Comparison of ENCODE assay signal across 8 cellular contexts in genomic region chr2:106085441-106085911, GRCh38.
DNase-seq lines count a peak whose midpoint lies in the region; ATAC-seq and TF ChIP-seq lines count a peak whose summit lies in the region.

No MANE protein-coding gene starts in this region.

- intact Hi-C loops in esophagus muscularis mucosa (cut with DNase I) = loop anchor here (5.0 to 10.0 kb wide), 3 partner anchors 171 to 508 kb away; no protein-coding TSS in a partner anchor

- TF ChIP-seq EP300 in esophagus muscularis mucosa (IDR thresholded peaks at IDR 0.05) = no peak

- no peaks in the 10 kb centered on the region for H3K9me3 ChIP-seq in CD8-positive, alpha-beta memory T cell (ENCODE audit: low read length)
- H3K9me3 ChIP-seq in esophagus muscularis mucosa = no peaks in the 10 kb centered on the region

- H3K9me3 Mint-ChIP-seq in CD8-positive, alpha-beta memory T cell = peaks cover 0 to 3% (median 0%) of the 10 kb centered on the region in 5 donors
- H3K9me3 Mint-ChIP-seq in activated CD4-positive, alpha-beta memory T cell treated with anti-CD3 and anti-CD28 coated beads, Interleukin-2, amount 10 ng/mL, durations not matched to agents 7 days and 5 days = no peaks in the 10 kb centered on the region

- peaks cover 49 to 65% (median 65%) of the 10 kb centered on the region in 3 donors for H3K4me1 Mint-ChIP-seq in CD8-positive, alpha-beta memory T cell
- peaks cover 43% of the 10 kb centered on the region for H3K4me1 Mint-ChIP-seq in activated CD4-positive, alpha-beta memory T cell treated with anti-CD3 and anti-CD28 coated beads, Interleukin-2, amount 10 ng/mL, durations not matched to agents 7 days and 5 days

- no peaks in the 10 kb centered on the region for H3K36me3 ChIP-seq in CD8-positive, alpha-beta memory T cell (ENCODE audit: insufficient read depth, low read length)
- no peaks in the 10 kb centered on the region for H3K36me3 ChIP-seq in esophagus muscularis mucosa

- CTCF ChIA-PET in CD8-positive, alpha-beta memory T cell (lab: Charles Lee) = interaction anchor here (1.0 to 4.9 kb wide), 17 partner anchors 9 to 508 kb away, joined by 3 to 23 read pairs (median 6); no protein-coding TSS in a partner anchor
- CTCF ChIA-PET in activated CD4-positive, alpha-beta memory T cell treated with anti-CD3 and anti-CD28 coated beads, Interleukin-2, amount 10 ng/mL, durations not matched to agents 7 days and 5 days (lab: Charles Lee) = interaction anchor here (0.6 to 3.5 kb wide), 7 partner anchors 9 to 508 kb away, joined by 3 to 17 read pairs (median 4); no protein-coding TSS in a partner anchor

- POLR2A ChIA-PET in CD8-positive, alpha-beta memory T cell (lab: Charles Lee) = interaction anchor here (0.6 to 2.3 kb wide), 2 partner anchors 9 to 203 kb away, joined by 3 to 8 read pairs; no protein-coding TSS in a partner anchor
- POLR2A ChIA-PET in activated CD4-positive, alpha-beta memory T cell treated with anti-CD3 and anti-CD28 coated beads, Interleukin-2, amount 10 ng/mL, durations not matched to agents 7 days and 5 days (lab: Charles Lee) = interaction anchor here (0.8 to 3.1 kb wide), 3 partner anchors 8 to 189 kb away, joined by 3 to 15 read pairs (median 3); no protein-coding TSS in a partner anchor

- H3K27ac Mint-ChIP-seq in CD8-positive, alpha-beta memory T cell = peak overlapping the region; percentile 87 to 98 (median 92)
- H3K27ac Mint-ChIP-seq in activated CD4-positive, alpha-beta memory T cell treated with anti-CD3 and anti-CD28 coated beads, Interleukin-2, amount 10 ng/mL, durations not matched to agents 7 days and 5 days = peak overlapping the region; percentile 69

- no peak for ATAC-seq in HG03571 (IDR thresholded peaks at IDR 0.05; ENCODE audit: unreplicated experiment)

- peak overlapping the region; percentile 31 for H3K4me3 ChIP-seq in CD8-positive, alpha-beta memory T cell (ENCODE audit: low read length)
- no peak overlapping the region for H3K4me3 ChIP-seq in HL-60 (replicated peaks; ENCODE audit: insufficient read depth, low read length)
- no peak overlapping the region for H3K4me3 ChIP-seq in esophagus muscularis mucosa

- WGBS in esophagus muscularis mucosa = 50% methylated on average over 8 of the region's 8 CpGs

- no peaks in the 10 kb centered on the region for H3K27me3 ChIP-seq in CD8-positive, alpha-beta memory T cell (ENCODE audit: insufficient read depth, low read length, poor library complexity, severe bottlenecking)
- no peaks in the 10 kb centered on the region for H3K27me3 ChIP-seq in HL-60 (ENCODE audit: insufficient read depth, poor library complexity, severe bottlenecking)
- no peaks in the 10 kb centered on the region for H3K27me3 ChIP-seq in esophagus muscularis mucosa

- H3K36me3 Mint-ChIP-seq in CD8-positive, alpha-beta memory T cell = peaks cover 3 to 8% (median 4%) of the 10 kb centered on the region in 3 donors
- peaks cover 17% of the 10 kb centered on the region for H3K36me3 Mint-ChIP-seq in activated CD4-positive, alpha-beta memory T cell treated with anti-CD3 and anti-CD28 coated beads, Interleukin-2, amount 10 ng/mL, durations not matched to agents 7 days and 5 days (ENCODE audit: low read depth)

- in situ Hi-C loops in G401 (cut with HindIII; ENCODE audit: low sequenced_read_pairs) = no loop called here

- no peak overlapping the region for H3K27ac ChIP-seq in CD8-positive, alpha-beta memory T cell (ENCODE audit: low read depth, low read length)
- no peak overlapping the region for H3K27ac ChIP-seq in HL-60 (replicated peaks)
- no peak overlapping the region for H3K27ac ChIP-seq in esophagus muscularis mucosa (replicated peaks in 1 of 4)

- H3K27me3 Mint-ChIP-seq in CD8-positive, alpha-beta memory T cell = no peaks in the 10 kb centered on the region
- no peaks in the 10 kb centered on the region for H3K27me3 Mint-ChIP-seq in activated CD4-positive, alpha-beta memory T cell treated with anti-CD3 and anti-CD28 coated beads, Interleukin-2, amount 10 ng/mL, durations not matched to agents 7 days and 5 days

- DNase-seq in CD8-positive, alpha-beta memory T cell = peak in 3 of 5 donors; percentile 60 to 73 (median 68)
- DNase-seq in HL-60 (ENCODE audit: low read depth in 1 of 2, low spot score in 1 of 2) = peak in 1 of 2 experiments; percentile 43
- DNase-seq in activated CD4-positive, alpha-beta memory T cell treated with anti-CD3 and anti-CD28 coated beads, Interleukin-2, amount 10 ng/mL, durations not matched to agents 7 days and 5 days = peak; percentile 73
- DNase-seq in esophagus muscularis mucosa (ENCODE audit: extremely low spot score) = peak; percentile 87
- peak; percentile 14 for DNase-seq in renal cortical epithelial cell (ENCODE audit: low read depth)
- no peak for DNase-seq in Ammon's horn (ENCODE audit: low spot score)
- DNase-seq in G401 (ENCODE audit: low spot score) = no peak

- H3K4me1 ChIP-seq in CD8-positive, alpha-beta memory T cell (ENCODE audit: insufficient read depth, low read length) = peaks cover 65% of the 10 kb centered on the region
- peaks cover 0 to 9% (median 7%) of the 10 kb centered on the region in 4 donors for H3K4me1 ChIP-seq in esophagus muscularis mucosa

- H3K4me3 Mint-ChIP-seq in CD8-positive, alpha-beta memory T cell = peak overlapping the region; percentile 8 to 70 (median 67)
- no peak overlapping the region for H3K4me3 Mint-ChIP-seq in activated CD4-positive, alpha-beta memory T cell treated with anti-CD3 and anti-CD28 coated beads, Interleukin-2, amount 10 ng/mL, durations not matched to agents 7 days and 5 days

- no peak for TF ChIP-seq POLR2A in esophagus muscularis mucosa (IDR thresholded peaks at IDR 0.05; ENCODE audit: low read depth)

- TF ChIP-seq CTCF in HL-60 (IDR thresholded peaks at IDR 0.05; ENCODE audit: insufficient read depth, low read length) (peak; percentile 17), esophagus muscularis mucosa (IDR thresholded peaks at IDR 0.05) (peak; percentile 31 to 52 (median 44))

Comparison
In these comparisons a context has a peak if more than half of its experiments do, and no peak if none do; other contexts are left out.
1. DNase-seq: peak in CD8-positive, alpha-beta memory T cell (3 of 5), activated CD4-positive, alpha-beta memory T cell treated with anti-CD3 and anti-CD28 coated beads, Interleukin-2, amount 10 ng/mL, durations not matched to agents 7 days and 5 days (single experiment), esophagus muscularis mucosa (single experiment) and renal cortical epithelial cell (single experiment); none in Ammon's horn (single experiment) and G401 (single experiment).